8 cellular contexts compared by ENCODE assay signal in the genomic region with DNA sequence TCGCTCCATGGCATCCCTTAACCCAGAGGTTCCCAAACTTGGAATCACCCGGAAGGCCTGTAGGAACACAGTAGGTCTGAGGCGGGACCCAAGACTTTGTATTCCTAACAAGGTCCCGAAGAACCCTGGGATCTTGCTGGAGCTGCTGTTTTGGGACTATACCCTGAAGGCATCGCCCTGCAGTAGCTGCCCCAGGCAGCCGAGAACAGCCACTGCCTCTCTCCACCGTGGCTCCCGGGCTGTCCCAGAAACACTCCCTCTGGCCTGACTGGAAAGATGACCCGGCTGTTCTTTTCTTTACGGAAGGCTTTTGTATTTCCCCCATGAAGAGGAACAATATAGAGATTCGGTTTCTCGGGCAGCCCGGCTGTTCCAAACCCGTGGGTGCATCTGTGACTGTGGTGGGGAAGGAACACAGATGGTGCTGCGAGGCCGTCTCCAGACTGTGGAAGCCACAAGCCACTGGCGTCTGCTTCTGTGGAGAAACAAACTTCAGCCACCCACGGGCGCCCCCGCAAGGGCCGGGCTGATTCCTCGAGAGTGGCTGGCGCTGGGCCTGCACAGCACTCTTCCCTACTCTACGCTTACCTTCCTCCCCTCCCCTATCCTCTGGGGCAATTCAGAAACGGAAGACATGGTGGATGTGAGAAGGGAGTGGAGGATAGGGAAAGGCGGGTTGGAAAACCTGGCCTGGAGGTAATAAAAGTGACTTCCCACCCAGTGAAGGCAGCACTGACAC. TPM values are rescaled to one million over a fixed set of nuclear protein-coding genes. Genes with fewer than 3 reads are reported as not detected.
DNase-seq lines count a peak whose midpoint lies in the region; ATAC-seq, FAIRE-seq and TF ChIP-seq lines count a peak whose summit lies in the region.

No MANE protein-coding gene starts in this region.

- H3K9me3 ChIP-seq in A549, result peaks cover 13% of the 10 kb centered on the region
- no peaks in the 10 kb centered on the region for H3K9me3 ChIP-seq in left lung

- H3K4me1 ChIP-seq in A549 (peaks cover 33% of the 10 kb centered on the region), left lung (peaks cover 0 to 7% of the 10 kb centered on the region in 2 donors)

- no peak for TF ChIP-seq CTCF in A549 (IDR thresholded peaks at IDR 0.05)
- TF ChIP-seq CTCF in cardiac fibroblast (IDR thresholded peaks at IDR 0.05; ENCODE audit: low read depth, low read length), result no peak
- no peak for TF ChIP-seq CTCF in left lung (IDR thresholded peaks at IDR 0.05)

- H3K36me3 ChIP-seq in left lung, result no peaks in the 10 kb centered on the region

- POLR2A ChIA-PET in A549 (lab: Yijun Ruan, JAX), result no interaction called here

- 94% methylated on average over 26 of the region's 26 CpGs for WGBS in A549 (ENCODE audit: missing lambda C conversion rate)

- no peak for TF ChIP-seq POLR2A in A549 (IDR thresholded peaks at IDR 0.05; ENCODE audit: low read length)

- no peak for TF ChIP-seq RAD21 in A549 (conservative IDR thresholded peaks at IDR 0.05 in 1 of 2, IDR thresholded peaks at IDR 0.05 in 1 of 2)

- peak overlapping the region; percentile 95 to 96 for H3K27ac ChIP-seq in A549
- no peak overlapping the region for H3K27ac ChIP-seq in left lung

- ATAC-seq in A549, result no peak
- peak; percentile 49 for ATAC-seq in HG02763 (IDR thresholded peaks at IDR 0.05; ENCODE audit: unreplicated experiment)
- ATAC-seq in left lung, result peak; percentile 77
- no peak for ATAC-seq in GM21367 (IDR thresholded peaks at IDR 0.05; ENCODE audit: unreplicated experiment)

- CTCF ChIA-PET in A549 (lab: Yijun Ruan, JAX), result interaction anchor here (1.0 to 1.4 kb wide), 4 partner anchors 7 to 219 kb away, joined by 3 to 4 read pairs (median 4); a partner anchor contains a TSS

- peaks cover 0 to 12% of the 10 kb centered on the region in 2 donors for H3K27me3 ChIP-seq in left lung

- H3K4me2 ChIP-seq in A549, result peak overlapping the region; percentile 72

- intact Hi-C loops in left lung (cut with DNase I), result no loop called here

- DNase-seq in A549 (ENCODE audit: low read depth in 1 of 2, low spot score in 1 of 2) (no peak), cardiac fibroblast (ENCODE audit: low read depth in 2 of 2) (peak; percentile 25 to 49), left lung (peak; percentile 61 to 80), NCI-H1417 (lab: John Stamatoyannopoulos, UW) (no peak), NK-92 (lab: John Stamatoyannopoulos, UW; ENCODE audit: unreplicated experiment) (no peak), HPDE6-E6E7 (ENCODE audit: extremely low spot score) (no peak)

- FAIRE-seq in A549 (lab: Jason Lieb, UNC), result no peak

- H3K4me3 ChIP-seq in A549 (no peak overlapping the region), cardiac fibroblast (replicated peaks in 1 of 2; ENCODE audit: low read depth in 2 of 2, low read length in 2 of 2) (no peak overlapping the region), left lung (no peak overlapping the region)

- TF ChIP-seq EP300 in A549 (IDR thresholded peaks at IDR 0.05), result no peak

TF ChIP-seq in A549, 52 proteins besides CTCF, POLR2A, EP300 and RAD21:
- TF ChIP-seq POLR2AphosphoS2 (conservative IDR thresholded peaks at IDR 0.05; ENCODE audit: low read length), result no peak
- no peak for TF ChIP-seq ZNF302 (CRISPR knock-in tag; IDR thresholded peaks at IDR 0.05)
- TF ChIP-seq BHLHE40 (IDR thresholded peaks at IDR 0.05; ENCODE audit: low read depth, low read length), result no peak
- TF ChIP-seq NR3C1 (IDR thresholded peaks at IDR 0.05), result no peak
- no peak for TF ChIP-seq GATA3 (IDR thresholded peaks at IDR 0.05; ENCODE audit: borderline replicate concordance)
- TF ChIP-seq CBX2 (IDR thresholded peaks at IDR 0.05; ENCODE audit: borderline replicate concordance, low read depth), result no peak
- no peak for TF ChIP-seq ZC3H11A (IDR thresholded peaks at IDR 0.05)
- no peak for TF ChIP-seq MAZ (IDR thresholded peaks at IDR 0.05; ENCODE audit: borderline replicate concordance, low read depth, low read length)
- no peak for TF ChIP-seq RCOR1 (IDR thresholded peaks at IDR 0.05; ENCODE audit: low read depth, low read length)
- TF ChIP-seq, protein P1, sequence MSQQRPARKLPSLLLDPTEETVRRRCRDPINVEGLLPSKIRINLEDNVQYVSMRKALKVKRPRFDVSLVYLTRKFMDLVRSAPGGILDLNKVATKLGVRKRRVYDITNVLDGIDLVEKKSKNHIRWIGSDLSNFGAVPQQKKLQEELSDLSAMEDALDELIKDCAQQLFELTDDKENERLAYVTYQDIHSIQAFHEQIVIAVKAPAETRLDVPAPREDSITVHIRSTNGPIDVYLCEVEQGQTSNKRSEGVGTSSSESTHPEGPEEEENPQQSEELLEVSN (IDR thresholded peaks at IDR 0.05; ENCODE audit: borderline replicate concordance, low read depth), result no peak
- no peak for TF ChIP-seq CHD2 (IDR thresholded peaks at IDR 0.05; ENCODE audit: low read length, partially characterized antibody)
- TF ChIP-seq, protein P2, sequence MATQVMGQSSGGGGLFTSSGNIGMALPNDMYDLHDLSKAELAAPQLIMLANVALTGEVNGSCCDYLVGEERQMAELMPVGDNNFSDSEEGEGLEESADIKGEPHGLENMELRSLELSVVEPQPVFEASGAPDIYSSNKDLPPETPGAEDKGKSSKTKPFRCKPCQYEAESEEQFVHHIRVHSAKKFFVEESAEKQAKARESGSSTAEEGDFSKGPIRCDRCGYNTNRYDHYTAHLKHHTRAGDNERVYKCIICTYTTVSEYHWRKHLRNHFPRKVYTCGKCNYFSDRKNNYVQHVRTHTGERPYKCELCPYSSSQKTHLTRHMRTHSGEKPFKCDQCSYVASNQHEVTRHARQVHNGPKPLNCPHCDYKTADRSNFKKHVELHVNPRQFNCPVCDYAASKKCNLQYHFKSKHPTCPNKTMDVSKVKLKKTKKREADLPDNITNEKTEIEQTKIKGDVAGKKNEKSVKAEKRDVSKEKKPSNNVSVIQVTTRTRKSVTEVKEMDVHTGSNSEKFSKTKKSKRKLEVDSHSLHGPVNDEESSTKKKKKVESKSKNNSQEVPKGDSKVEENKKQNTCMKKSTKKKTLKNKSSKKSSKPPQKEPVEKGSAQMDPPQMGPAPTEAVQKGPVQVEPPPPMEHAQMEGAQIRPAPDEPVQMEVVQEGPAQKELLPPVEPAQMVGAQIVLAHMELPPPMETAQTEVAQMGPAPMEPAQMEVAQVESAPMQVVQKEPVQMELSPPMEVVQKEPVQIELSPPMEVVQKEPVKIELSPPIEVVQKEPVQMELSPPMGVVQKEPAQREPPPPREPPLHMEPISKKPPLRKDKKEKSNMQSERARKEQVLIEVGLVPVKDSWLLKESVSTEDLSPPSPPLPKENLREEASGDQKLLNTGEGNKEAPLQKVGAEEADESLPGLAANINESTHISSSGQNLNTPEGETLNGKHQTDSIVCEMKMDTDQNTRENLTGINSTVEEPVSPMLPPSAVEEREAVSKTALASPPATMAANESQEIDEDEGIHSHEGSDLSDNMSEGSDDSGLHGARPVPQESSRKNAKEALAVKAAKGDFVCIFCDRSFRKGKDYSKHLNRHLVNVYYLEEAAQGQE (IDR thresholded peaks at IDR 0.05), result no peak
- no peak for TF ChIP-seq NFE2L2 (conservative IDR thresholded peaks at IDR 0.05; ENCODE audit: low read length)
- no peak for TF ChIP-seq EHMT2 (IDR thresholded peaks at IDR 0.05; ENCODE audit: low read depth)
- TF ChIP-seq, protein P3, sequence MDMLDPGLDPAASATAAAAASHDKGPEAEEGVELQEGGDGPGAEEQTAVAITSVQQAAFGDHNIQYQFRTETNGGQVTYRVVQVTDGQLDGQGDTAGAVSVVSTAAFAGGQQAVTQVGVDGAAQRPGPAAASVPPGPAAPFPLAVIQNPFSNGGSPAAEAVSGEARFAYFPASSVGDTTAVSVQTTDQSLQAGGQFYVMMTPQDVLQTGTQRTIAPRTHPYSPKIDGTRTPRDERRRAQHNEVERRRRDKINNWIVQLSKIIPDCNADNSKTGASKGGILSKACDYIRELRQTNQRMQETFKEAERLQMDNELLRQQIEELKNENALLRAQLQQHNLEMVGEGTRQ (IDR thresholded peaks at IDR 0.05), result no peak
- TF ChIP-seq TP53 (CRISPR knock-in tag; IDR thresholded peaks at IDR 0.05), result no peak
- TF ChIP-seq RFX5 (IDR thresholded peaks at IDR 0.05), result no peak
TF ChIP-seq in A549: peak in this region for 0.

RNA-seq across cellular contexts. Expression of a gene that starts 33.8 kb away (rescaled TPM):
- polyA plus RNA-seq in A549 (2011; rRNA removed), result 3.4 and 6.5 TPM in 2 replicates
- 1.5 and 2.4 TPM in 2 replicates for polyA plus RNA-seq in A549 (2012; cell fraction: cytosol; rRNA removed)
- 1.2 and 1.6 TPM in 2 replicates for polyA plus RNA-seq in A549 (2012; cell fraction: nucleus; rRNA removed)
- 3.0 to 4.7 TPM (median 3.3 TPM) in 3 replicates for polyA plus RNA-seq in A549 (2017; fragmentation: RNase III; extraction: RNeasy Plus Mini Kit Qiagen cat#74134 plus additional on column Dnase treatment)
- 5.1 and 7.3 TPM in 2 replicates for polyA minus RNA-seq in A549 (2011; rRNA and poly(A)+ RNA removed)
- total RNA-seq in left lung, result 1 to 10 TPM; 2.4 to 7.7 TPM

RNA-seq across cellular contexts. Expression of a gene that starts 58.5 kb away (rescaled TPM):
- polyA plus RNA-seq in A549 (2011; rRNA removed) (13.7 and 15.4 TPM in 2 replicates), A549 (2017; fragmentation: RNase III; extraction: RNeasy Plus Mini Kit Qiagen cat#74134 plus additional on column Dnase treatment) (12.0 to 14.9 TPM (median 14.9 TPM) in 3 replicates)
- 6.6 and 8.7 TPM in 2 replicates for polyA plus RNA-seq in A549 (2012; cell fraction: cytosol; rRNA removed)
- polyA plus RNA-seq in A549 (2012; cell fraction: nucleus; rRNA removed), result 11.5 and 11.7 TPM in 2 replicates
- polyA minus RNA-seq in A549 (2011; rRNA and poly(A)+ RNA removed), result 26.4 and 27.0 TPM in 2 replicates
- total RNA-seq in left lung, result 10 to 100 TPM in 1 of 2 donors, 1 to 10 TPM in 1; 6.1 to 13.0 TPM

Comparison
In these comparisons a context has a peak if more than half of its experiments do, and no peak if none do; other contexts are left out.
1. ATAC-seq: peak in HG02763 (single experiment) and left lung (single experiment); none in A549 (0 of 2) and GM21367 (single experiment).
2. DNase-seq: peak in cardiac fibroblast (2 of 2) and left lung (2 of 2); none in A549 (0 of 2), NCI-H1417 (0 of 3), NK-92 (single experiment) and HPDE6-E6E7 (single experiment).
3. H3K27ac ChIP-seq: peak in A549 (2 of 2); none in left lung (0 of 2).